Comparison of ENCODE assay signal across 19 cellular contexts in the genomic region with DNA sequence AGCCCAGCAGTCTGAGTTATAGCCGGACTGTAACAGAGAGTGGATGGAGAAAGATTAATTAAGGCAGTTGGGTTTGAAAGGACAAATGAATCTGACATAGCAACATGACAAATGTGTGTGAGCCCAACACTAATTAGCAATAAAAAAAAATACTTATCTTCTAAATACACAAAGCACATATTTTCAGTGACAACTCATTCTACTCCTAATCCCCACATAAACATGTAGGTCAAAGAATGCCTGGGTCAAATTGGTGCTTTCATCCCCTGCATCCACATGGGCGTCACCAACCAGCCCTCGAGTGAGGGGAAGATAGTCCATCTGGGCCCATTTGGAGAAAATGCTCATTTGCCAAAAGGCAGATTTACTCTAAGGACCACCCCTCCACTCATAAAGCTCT.
A peak's percentile ranks its signal among the peaks of the same experiment; 100 is the strongest.
DNase-seq lines count a peak whose midpoint lies in the region; ATAC-seq, FAIRE-seq and TF ChIP-seq lines count a peak whose summit lies in the region.
"Had no signal": no experiment of that assay in that cellular context is flagged by ENCODE, and none has a peak within 500 bp of the region (broad histone marks: within the 10 kb centered on the region; RNA-seq: fewer than 3 reads in every experiment).

No MANE protein-coding gene starts in this region.

- DNase-seq in HFF-Myc (ENCODE audit: extremely low read depth, low read depth) (peak; percentile 67), K562 (ENCODE audit: extremely low read depth in 1 of 4, low spot score in 3 of 4) (no peak), left lung (no peak), amniotic stem cell (lab: John Stamatoyannopoulos, UW) (no peak), LoVo (ENCODE audit: low spot score) (no peak), germinal center (ENCODE audit: low spot score) (no peak)
- DNase-seq in stimulated activated CD4-positive, alpha-beta T cell treated with anti-CD3 and anti-CD28 coated beads, Interleukin-2, amount 100 ng/mL, for 24 hours = no peak
- DNase-seq: activated CD8-positive, alpha-beta T cell treated with anti-CD3 and anti-CD28 coated beads, Interleukin-2, amount 10 ng/mL, durations not matched to agents 7 days and 5 days; Calu3; heart right ventricle; kidney glomerular epithelial cell; NCI-H774; ovary; stimulated activated naive CD8-positive, alpha-beta T cell treated with anti-CD3 and anti-CD28 coated beads, Interleukin-15, Interleukin-2, amounts not matched to agents 100 U/mL and 50 U/mL, for 24 hours; T-helper 1 cell had no signal

- peaks cover 0 to 19% (median 8%) of the 10 kb centered on the region in 11 experiments; a peak in 14 of 22 replicates for H3K9me3 ChIP-seq in BLaER1 treated with 17β-estradiol and CSF1 and Interleukin-3, amounts not matched to agents 10 nM and 100 nM (replicated peaks in 1 of 11)
- H3K9me3 ChIP-seq in K562 (replicated peaks; ENCODE audit: control insufficient read depth, insufficient read depth, low read depth, low read length) (no peaks in the 10 kb centered on the region), left lung (no peaks in the 10 kb centered on the region)
- H3K9me3 ChIP-seq: heart right ventricle, mucosa of descending colon, ovary had no signal

- H3K9ac ChIP-seq in BLaER1 treated with 17β-estradiol and CSF1 and Interleukin-3, amounts not matched to agents 10 nM and 100 nM = peak overlapping the region in 3 of 11 experiments; percentile 73 to 76 (median 76); a peak in 4 of 22 replicates
- no peak overlapping the region for H3K9ac ChIP-seq in K562 (ENCODE audit: insufficient read depth in 1 of 2, low read depth in 2 of 2, low read length in 2 of 2)

- intact Hi-C loops in K562 (cut with micrococcal nuclease) = no loop called here
- intact Hi-C loops in left lung (cut with DNase I) = no loop called here

- 60% methylated on average over 3 of the region's 3 CpGs for WGBS in K562 (ENCODE audit: insufficient coverage, low coverage, missing lambda C conversion rate)

- in situ Hi-C loops in K562 (cut with MboI) = no loop called here

- H3K27ac ChIP-seq in BLaER1 treated with 17β-estradiol and CSF1 and Interleukin-3, amounts not matched to agents 10 nM and 100 nM = peak overlapping the region in 7 of 11 experiments; percentile 70 to 97 (median 87); a peak in 13 of 22 replicates
- H3K27ac ChIP-seq in K562 (ENCODE audit: extremely low read depth, low read depth, low read length) (peak overlapping the region; percentile 84; the same call in 1 of the 3 replicates), left lung (peak overlapping the region in 1 of 2 donors; percentile 94)
- H3K27ac ChIP-seq: ovary had no signal

- no peak for TF ChIP-seq CTCF in HFF-Myc (IDR thresholded peaks at IDR 0.05; ENCODE audit: low read depth, low read length, missing control alignments)
- no peak for TF ChIP-seq CTCF in K562 (IDR thresholded peaks at IDR 0.05 in 2 of 3, conservative IDR thresholded peaks at IDR 0.05 in 1 of 3; ENCODE audit: insufficient read depth in 2 of 3, low read depth in 1 of 3, low read length in 3 of 3)
- TF ChIP-seq CTCF in left lung (IDR thresholded peaks at IDR 0.05) = no peak

- CTCF ChIA-PET in K562 (lab: Yijun Ruan, JAX; ENCODE audit: low intra/inter-chr PET ratio) = no interaction called here

- peaks cover 4 to 88% (median 45%) of the 10 kb centered on the region in 10 experiments; a peak in 18 of 20 replicates for H3K4me1 ChIP-seq in BLaER1 treated with 17β-estradiol and CSF1 and Interleukin-3, amounts not matched to agents 10 nM and 100 nM
- H3K4me1 ChIP-seq in K562 (replicated peaks in 1 of 2; ENCODE audit: control insufficient read depth in 2 of 2, insufficient read depth in 2 of 2, low read length in 2 of 2) = peaks cover 27 to 37% of the 10 kb centered on the region in 2 experiments
- peaks cover 0 to 41% of the 10 kb centered on the region in 2 donors for H3K4me1 ChIP-seq in left lung

- H2AFZ ChIP-seq in K562 (ENCODE audit: low read depth, low read length) = no peak overlapping the region

- BruUV-seq in K562 (replicated peaks; lab: Mats Ljungman, UMichigan) = no TSS peak

- H3K4me2 ChIP-seq in BLaER1 treated with 17β-estradiol and CSF1 and Interleukin-3, amounts not matched to agents 10 nM and 100 nM = peak overlapping the region in 6 of 11 experiments; percentile 70 to 86 (median 80); a peak in 13 of 22 replicates
- no peak overlapping the region for H3K4me2 ChIP-seq in K562 (ENCODE audit: insufficient read depth, low read length)

- H3K27me3 ChIP-seq in BLaER1 treated with 17β-estradiol and CSF1 and Interleukin-3, amounts not matched to agents 10 nM and 100 nM = no peaks in the 10 kb centered on the region
- H3K27me3 ChIP-seq in K562 (ENCODE audit: control insufficient read depth in 2 of 2, insufficient read depth in 2 of 2, low read length in 2 of 2) = no peaks in the 10 kb centered on the region
- no peaks in the 10 kb centered on the region for H3K27me3 ChIP-seq in left lung
- H3K27me3 ChIP-seq: heart right ventricle, ovary had no signal

- no peaks in the 10 kb centered on the region for H4K20me1 ChIP-seq in BLaER1 treated with 17β-estradiol and CSF1 and Interleukin-3, amounts not matched to agents 10 nM and 100 nM
- no peaks in the 10 kb centered on the region for H4K20me1 ChIP-seq in K562 (replicated peaks; ENCODE audit: control insufficient read depth, insufficient read depth, low read length)

- FAIRE-seq in K562 (lab: Jason Lieb, UNC) = no peak
- FAIRE-seq: endothelial cell of umbilical vein, GM18507 had no signal

- no peak for TF ChIP-seq RAD21 in K562 (CRISPR knock-in tag; conservative IDR thresholded peaks at IDR 0.05 in 1 of 2, IDR thresholded peaks at IDR 0.05 in 1 of 2)

- no peaks in the 10 kb centered on the region for H3K79me2 ChIP-seq in K562 (ENCODE audit: control insufficient read depth, insufficient read depth, low read length)

- H3K36me3 ChIP-seq in BLaER1 treated with 17β-estradiol and CSF1 and Interleukin-3, amounts not matched to agents 10 nM and 100 nM = no peaks in the 10 kb centered on the region
- no peaks in the 10 kb centered on the region; the same call in 2 of the 3 replicates for H3K36me3 ChIP-seq in K562 (ENCODE audit: control insufficient read depth, insufficient read depth, low read length)
- no peaks in the 10 kb centered on the region for H3K36me3 ChIP-seq in left lung
- H3K36me3 ChIP-seq: heart right ventricle, ovary had no signal

- TF ChIP-seq EP300 in K562 (IDR thresholded peaks at IDR 0.05; ENCODE audit: low read length) = no peak

- H3K4me3 ChIP-seq in BLaER1 treated with 17β-estradiol and CSF1 and Interleukin-3, amounts not matched to agents 10 nM and 100 nM = no peak overlapping the region
- H3K4me3 ChIP-seq in HFF-Myc (replicated peaks; ENCODE audit: low read depth, low read length) (no peak overlapping the region), K562 (no peak overlapping the region), left lung (no peak overlapping the region)
- H3K4me3 ChIP-seq: heart right ventricle, mucosa of descending colon, ovary had no signal

- TF ChIP-seq POLR2A in K562 (conservative IDR thresholded peaks at IDR 0.05) = no peak

- ATAC-seq in K562 (no peak), left lung (peak; percentile 5)
- ATAC-seq: activated CD8-positive, alpha-beta T cell treated with anti-CD3 and anti-CD28 coated beads, Interleukin-2, amount 10 ng/mL, durations not matched to agents 7 days and 5 days; heart right ventricle; mucosa of descending colon; stimulated activated naive CD8-positive, alpha-beta T cell treated with anti-CD3 and anti-CD28 coated beads, Interleukin-15, Interleukin-2, amounts not matched to agents 100 U/mL and 50 U/mL, for 24 hours had no signal

- POLR2A ChIA-PET in K562 (lab: Yijun Ruan, JAX) = interaction anchor here (0.7 to 2.1 kb wide), 4 partner anchors 8 to 165 kb away, joined by 3 to 8 read pairs (median 4); no protein-coding TSS in a partner anchor

- no peaks in the 10 kb centered on the region for H3K9me1 ChIP-seq in K562 (ENCODE audit: control insufficient read depth, insufficient read depth, low read length)

TF ChIP-seq in K562, 482 proteins besides CTCF, POLR2A, EP300 and RAD21 (continues in another document):
- TF ChIP-seq CBFA2T2 (conservative IDR thresholded peaks at IDR 0.05) (0 out of 2 replicates have a peak, but pooled peaks have one; percentile 5), CBFB (CRISPR knock-in tag; IDR thresholded peaks at IDR 0.05) (no peak), BDP1 (IDR thresholded peaks at IDR 0.05; ENCODE audit: insufficient read depth, insufficient read length) (no peak), SMARCA5 (IDR thresholded peaks at IDR 0.05) (no peak), GATAD2A (IDR thresholded peaks at IDR 0.05) (0 out of 2 replicates have a peak, but pooled peaks have one; percentile 14), PML (IDR thresholded peaks at IDR 0.05; ENCODE audit: low read length) (no peak), ARHGAP35 (IDR thresholded peaks at IDR 0.05; ENCODE audit: partially characterized antibody) (no peak), ZNF717 (CRISPR knock-in tag; IDR thresholded peaks at IDR 0.05) (no peak), SRSF3 (IDR thresholded peaks at IDR 0.05; ENCODE audit: insufficient read depth, low read length) (no peak), TAF9B (IDR thresholded peaks at IDR 0.05; ENCODE audit: partially characterized antibody) (no peak), ZNF830 (CRISPR knock-in tag; IDR thresholded peaks at IDR 0.05) (no peak), CBFA2T3 (IDR thresholded peaks at IDR 0.05) (peak; percentile 56), RBFOX2 (IDR thresholded peaks at IDR 0.05; ENCODE audit: low read depth, low read length) (no peak)
